Comparison of ENCODE assay signal across 18 cellular contexts in genomic region chr7:36103837-36104561, GRCh38.
"Had no signal": no experiment of that assay in that cellular context is flagged by ENCODE, and none has a peak within 500 bp of the region (broad histone marks: within the 10 kb centered on the region; RNA-seq: fewer than 3 reads in every experiment).

No MANE protein-coding gene starts in this region.

- H3K4me3 ChIP-seq: colonic mucosa, heart left ventricle, prostate gland, skin epidermis had no signal

- H3K4me3 Mint-ChIP-seq: naive thymus-derived CD4-positive, alpha-beta T cell; nephron progenitor cell had no signal

- H3K79me2 ChIP-seq: parathyroid adenoma had no signal

- H3K4me1 Mint-ChIP-seq: naive thymus-derived CD4-positive, alpha-beta T cell; nephron progenitor cell had no signal

- H3K27ac ChIP-seq: colonic mucosa, foreskin keratinocyte, heart left ventricle, parathyroid adenoma, prostate gland, skin epidermis had no signal

- DNase-seq: colonic mucosa; dermis blood vessel endothelial cell; erythroblast; foreskin keratinocyte; heart left ventricle; hippocampal formation; kidney glomerular epithelial cell; naive thymus-derived CD4-positive, alpha-beta T cell; nephron progenitor cell; retina; stimulated activated CD4-positive, alpha-beta T cell treated with anti-CD3 and anti-CD28 coated beads, Interleukin-2, amount 100 ng/mL, for 24 hours; stimulated activated naive CD4-positive, alpha-beta T cell treated with Interleukin-2 at 50 U/mL for 16 hours; trophoblast cell had no signal

- FAIRE-seq: urothelium cell line had no signal

- H3K9me3 ChIP-seq: colonic mucosa, prostate gland had no signal

- H2AFZ ChIP-seq: parathyroid adenoma had no signal

- H3K27me3 ChIP-seq: colonic mucosa, foreskin keratinocyte, heart left ventricle had no signal

- H3K36me3 ChIP-seq: colonic mucosa, heart left ventricle, prostate gland had no signal

- ATAC-seq: foreskin keratinocyte; naive thymus-derived CD4-positive, alpha-beta T cell; sciatic nerve had no signal

- H3K9ac ChIP-seq: parathyroid adenoma had no signal

- H3K27ac Mint-ChIP-seq: naive thymus-derived CD4-positive, alpha-beta T cell; nephron progenitor cell had no signal

- H3K4me1 ChIP-seq: colonic mucosa, foreskin keratinocyte, parathyroid adenoma, prostate gland had no signal
